In genomic region chr1:235331391-235331790, GRCh38 we compare ENCODE assay signal across 15 cellular contexts. TPM values are rescaled to one million over a fixed set of nuclear protein-coding genes. Genes with fewer than 3 reads are reported as not detected.
DNase-seq lines count a peak whose midpoint lies in the region; ATAC-seq, FAIRE-seq and TF ChIP-seq lines count a peak whose summit lies in the region.
"Had no signal": no experiment of that assay in that cellular context is flagged by ENCODE, and none has a peak within 500 bp of the region (broad histone marks: within the 10 kb centered on the region; RNA-seq: fewer than 3 reads in every experiment).

No MANE protein-coding gene starts in this region.

- CTCF ChIA-PET in IMR-90 (lab: Yijun Ruan, JAX) (interaction anchor here (0.6 to 0.8 kb wide), 2 partner anchors 451 to 1819 kb away, joined by 3 to 6 read pairs; no protein-coding TSS in a partner anchor), GM12878 (lab: Yijun Ruan, JAX) (interaction anchor here (1.4 to 3.6 kb wide), 9 partner anchors 9 to 169 kb away, joined by 3 to 23 read pairs (median 9); no protein-coding TSS in a partner anchor)

- H3K9ac ChIP-seq in IMR-90 (ENCODE audit: low read depth, low read length) (no peak overlapping the region), GM12878 (ENCODE audit: control insufficient read depth, insufficient read depth, low read length) (no peak overlapping the region), keratinocyte (ENCODE audit: control insufficient read depth, extremely low read depth, insufficient read depth, low read length) (no peak overlapping the region)

- intact Hi-C loops in IMR-90 (cut with micrococcal nuclease) (loop anchor here (1.0 kb wide), 1 partner anchor 78 kb away; no protein-coding TSS in a partner anchor), GM12878 (cut with micrococcal nuclease; ENCODE audit: unreplicated experiment) (loop anchor here (2.0 kb wide), 1 partner anchor 83 kb away; no protein-coding TSS in a partner anchor), left ventricle myocardium superior (cut with micrococcal nuclease) (loop anchor here (10.0 kb wide), 2 partner anchors 77 to 83 kb away; no protein-coding TSS in a partner anchor)

- H3K4me2 ChIP-seq in IMR-90 (ENCODE audit: low read depth, low read length) (peak overlapping the region; percentile 55; the same call in 1 of the 2 replicates), GM12878 (ENCODE audit: control insufficient read depth, insufficient read depth) (peak overlapping the region; percentile 78), keratinocyte (ENCODE audit: control insufficient read depth, extremely low read depth, insufficient read depth, low read depth, low read length) (peak overlapping the region; percentile 25)

- RAD21 ChIA-PET in GM12878 (lab: Charles Lee; ENCODE audit: unreplicated experiment), result interaction anchor here (1.2 to 1.8 kb wide), 3 partner anchors 70 to 75 kb away, joined by 3 to 8 read pairs (median 5); no protein-coding TSS in a partner anchor

- no peak overlapping the region for H3K18ac ChIP-seq in IMR-90 (ENCODE audit: low read depth, low read length)

- no peak overlapping the region for H3K27ac ChIP-seq in IMR-90 (ENCODE audit: insufficient read depth, low read length)
- H3K27ac ChIP-seq in GM12878 (ENCODE audit: control insufficient read depth, insufficient read depth), result no peak overlapping the region
- H3K27ac ChIP-seq in keratinocyte (ENCODE audit: control insufficient read depth, insufficient read depth, low read length), result no peak overlapping the region

- no peak overlapping the region for H2AFZ ChIP-seq in IMR-90 (replicated peaks; ENCODE audit: low read length, poor library complexity)
- H2AFZ ChIP-seq in GM12878 (ENCODE audit: control insufficient read depth, low read depth, low read length), result no peak overlapping the region
- no peak overlapping the region for H2AFZ ChIP-seq in keratinocyte (ENCODE audit: control insufficient read depth, low read length)

- dilution Hi-C loops in IMR-90 (cut with HindIII; ENCODE audit: low sequenced_read_pairs, unreplicated experiment) (no loop called here), keratinocyte (cut with MboI; ENCODE audit: extremely low pct_ligation_motif_present, low sequenced_read_pairs) (no loop called here)

- H3K14ac ChIP-seq in IMR-90 (replicated peaks; ENCODE audit: low read depth, low read length), result no peak overlapping the region

- H4K5ac ChIP-seq in IMR-90 (ENCODE audit: low read depth, low read length), result no peak overlapping the region

- no peak overlapping the region; the same call in 1 of the 2 replicates for H3K23ac ChIP-seq in IMR-90 (ENCODE audit: low read depth, low read length)

- H3K4me1 ChIP-seq in IMR-90 (ENCODE audit: control insufficient read depth, insufficient read depth, low read length), result no peaks in the 10 kb centered on the region; the same call in 1 of the 2 replicates
- H3K4me1 ChIP-seq in GM12878 (ENCODE audit: control insufficient read depth, insufficient read depth, low read length), result peaks cover 8% of the 10 kb centered on the region; the same call in 1 of the 2 replicates
- peaks cover 14% of the 10 kb centered on the region for H3K4me1 ChIP-seq in keratinocyte (ENCODE audit: control insufficient read depth, extremely low read depth, insufficient read depth, low read length)

- H3K9me1 ChIP-seq in IMR-90 (ENCODE audit: insufficient read depth, low read length) (no peaks in the 10 kb centered on the region; the same call in 1 of the 2 replicates), keratinocyte (ENCODE audit: control insufficient read depth, extremely low read depth, insufficient read depth, low read length) (no peaks in the 10 kb centered on the region)

- in situ Hi-C loops in IMR-90 (cut with MboI; ENCODE audit: low sequenced_read_pairs), result no loop called here
- in situ Hi-C loops in GM12878 (cut with MboI), result no loop called here

- no peak for TF ChIP-seq RAD21 in IMR-90 (IDR thresholded peaks at IDR 0.05; ENCODE audit: low read length)
- no peak for TF ChIP-seq RAD21 in GM12878 (IDR thresholded peaks at IDR 0.05; ENCODE audit: insufficient read depth, low read depth, low read length)

- no peak overlapping the region for H2BK120ac ChIP-seq in IMR-90 (ENCODE audit: low read depth, low read length)

- H3K36me3 ChIP-seq in IMR-90 (ENCODE audit: control insufficient read depth, insufficient read depth, low read length) (peaks cover 7% of the 10 kb centered on the region), GM12878 (ENCODE audit: control insufficient read depth in 2 of 2, insufficient read depth in 2 of 2, low read length in 1 of 2) (peaks cover 0 to 6% of the 10 kb centered on the region in 2 experiments; a peak in 1 of 4 replicates), keratinocyte (ENCODE audit: control insufficient read depth in 2 of 2, extremely low read depth in 1 of 2, insufficient read depth in 2 of 2, low read length in 2 of 2) (peaks cover 0 to 4% of the 10 kb centered on the region in 2 experiments)

- TF ChIP-seq POLR2A in IMR-90 (IDR thresholded peaks at IDR 0.05; ENCODE audit: low read depth, low read length), result no peak
- TF ChIP-seq POLR2A in GM12878 (IDR thresholded peaks at IDR 0.05; ENCODE audit: low read depth, low read length), result no peak

- no peak overlapping the region for H2BK20ac ChIP-seq in IMR-90 (ENCODE audit: low read depth, low read length)

- H3K27me3 ChIP-seq in IMR-90 (ENCODE audit: control insufficient read depth, insufficient read depth, low read length), result no peaks in the 10 kb centered on the region
- H3K27me3 ChIP-seq in GM12878 (replicated peaks in 1 of 2; ENCODE audit: control insufficient read depth in 2 of 2, insufficient read depth in 2 of 2, low read length in 1 of 2), result no peaks in the 10 kb centered on the region
- no peaks in the 10 kb centered on the region for H3K27me3 ChIP-seq in keratinocyte (ENCODE audit: control insufficient read depth, extremely low read depth, insufficient read depth, low read length)

- no peak overlapping the region for H2BK15ac ChIP-seq in IMR-90 (ENCODE audit: low read depth, low read length)

- H2BK5ac ChIP-seq in IMR-90 (ENCODE audit: low read depth, low read length, poor library complexity, severe bottlenecking), result peak overlapping the region; percentile 47

- peaks cover 6 to 39% of the 10 kb centered on the region in 2 experiments for H3K79me1 ChIP-seq in IMR-90 (ENCODE audit: low read depth in 1 of 2, low read length in 2 of 2)

- BruUV-seq in IMR-90 (replicated peaks; lab: Mats Ljungman, UMichigan) (no TSS peak), GM12878 (replicated peaks; lab: Mats Ljungman, UMichigan) (no TSS peak)

- DNase-seq in CD1c-positive myeloid dendritic cell (ENCODE audit: extremely low spot score) (peak; percentile 11), IMR-90 (no peak), GM12878 (ENCODE audit: low read depth, low spot score) (no peak), keratinocyte (ENCODE audit: low read depth, low spot score) (no peak), 8988T (no peak), left ventricle myocardium superior (no peak)
- DNase-seq in activated CD4-positive, alpha-beta T cell treated with anti-CD3 and anti-CD28 coated beads, Interleukin-2, amount 50 U/mL, for 48 hours, result no peak
- DNase-seq: activated T-cell treated with anti-CD3 and anti-CD28 coated beads, Interleukin-2, amount 50 U/mL, for 4 hours; C1 segment of cervical spinal cord; effector memory CD8-positive, alpha-beta T cell; GF-D8; NCI-H1436 treated with DMSO at 0.1 percent for 48 hours; NCI-H69 had no signal

- H2AK5ac ChIP-seq in IMR-90 (ENCODE audit: low read depth, low read length), result no peak overlapping the region

- POLR2A ChIA-PET in IMR-90 (lab: Charles Lee; ENCODE audit: unreplicated experiment), result no interaction called here
- POLR2A ChIA-PET in GM12878 (lab: Charles Lee), result interaction anchor here (0.6 to 1.9 kb wide), 3 partner anchors 56 to 793 kb away, joined by 3 to 5 read pairs (median 3); partner anchors contain the start of gene B3GALNT2

- H4K20me1 ChIP-seq in IMR-90 (ENCODE audit: insufficient read depth, low read length), result peaks cover 22% of the 10 kb centered on the region
- no peaks in the 10 kb centered on the region for H4K20me1 ChIP-seq in GM12878 (ENCODE audit: control insufficient read depth, insufficient read depth)
- H4K20me1 ChIP-seq in keratinocyte (ENCODE audit: control insufficient read depth, extremely low read depth, insufficient read depth, low read length), result no peaks in the 10 kb centered on the region

- WGBS in IMR-90 (ENCODE audit: extremely low coverage in 2 of 2, insufficient read length in 1 of 2), 2 experiments, result no CpG with 5 or more reads among the region's 3 CpGs
- WGBS in GM12878 (ENCODE audit: insufficient coverage, insufficient replicate concordance, low lambda C conversion rate, missing lambda C conversion rate), result 83% methylated on average over 3 of the region's 3 CpGs

- no peak overlapping the region for H4K8ac ChIP-seq in IMR-90 (ENCODE audit: low read depth in 2 of 2, low read length in 2 of 2)

- H2AK9ac ChIP-seq in IMR-90 (replicated peaks; ENCODE audit: low read depth, low read length, poor library complexity), result no peak overlapping the region

- no peak overlapping the region for H3K4me3 ChIP-seq in IMR-90 (ENCODE audit: insufficient read depth, low read depth, low read length)
- H3K4me3 ChIP-seq in GM12878, result 0 out of 2 replicates have a peak overlapping the region, but pooled peaks have one; percentile 92
- no peak overlapping the region for H3K4me3 ChIP-seq in keratinocyte (ENCODE audit: control insufficient read depth in 2 of 3, extremely low read depth in 1 of 3, insufficient read depth in 2 of 3, low read depth in 1 of 3, low read length in 3 of 3)

- peaks cover 61% of the 10 kb centered on the region for H3K79me2 ChIP-seq in GM12878 (ENCODE audit: control insufficient read depth, insufficient read depth, low read length)
- H3K79me2 ChIP-seq in keratinocyte (ENCODE audit: control insufficient read depth, insufficient read depth, low read length), result peaks cover 66% of the 10 kb centered on the region

- no peak for FAIRE-seq in GM12878 (lab: Jason Lieb, UNC)
- FAIRE-seq in keratinocyte (lab: Jason Lieb, UNC), result no peak

- no peak overlapping the region for H4K91ac ChIP-seq in IMR-90 (ENCODE audit: insufficient read depth, low read depth, low read length)

- SMC1A ChIA-PET in GM12878 (lab: Charles Lee; ENCODE audit: uncharacterized antibody, unreplicated experiment), result interaction anchor here (0.6 to 4.5 kb wide), 12 partner anchors 11 to 706 kb away, joined by 3 to 38 read pairs (median 4); no protein-coding TSS in a partner anchor

- no peak overlapping the region for H3K56ac ChIP-seq in IMR-90 (ENCODE audit: extremely low read depth, insufficient read depth, low read length)

- no peaks in the 10 kb centered on the region for H3K9me3 ChIP-seq in IMR-90 (ENCODE audit: control insufficient read depth, insufficient read depth, low read length)
- H3K9me3 ChIP-seq in GM12878 (replicated peaks; ENCODE audit: control insufficient read depth, insufficient read depth, low read length), result no peaks in the 10 kb centered on the region
- no peaks in the 10 kb centered on the region for H3K9me3 ChIP-seq in keratinocyte (ENCODE audit: control insufficient read depth, low read depth, low read length)

- H3K4ac ChIP-seq in IMR-90 (ENCODE audit: low read depth, low read length), result no peak overlapping the region

- no peak for ATAC-seq in IMR-90 (ENCODE audit: low read depth)
- ATAC-seq in GM12878, result no peak
- ATAC-seq in left ventricle myocardium superior, result no peak
- no peak for ATAC-seq in HG03039 (IDR thresholded peaks at IDR 0.05; ENCODE audit: unreplicated experiment)
- ATAC-seq: activated CD4-positive, CD25-positive, alpha-beta regulatory T cell treated with anti-CD3 and anti-CD28 coated beads, Interleukin-2, amount 50 U/mL, for 24 hours; activated T-cell treated with anti-CD3 and anti-CD28 coated beads, Interleukin-2, amount 50 U/mL, for 4 hours; effector memory CD8-positive, alpha-beta T cell had no signal

- TF ChIP-seq CTCF in IMR-90 (conservative IDR thresholded peaks at IDR 0.05; ENCODE audit: low read depth, low read length), result no peak
- TF ChIP-seq CTCF in GM12878 (IDR thresholded peaks at IDR 0.05 in 2 of 3, conservative IDR thresholded peaks at IDR 0.05 in 1 of 3; ENCODE audit: control insufficient read depth in 2 of 3, extremely low read depth in 1 of 3, insufficient read depth in 1 of 3, low read depth in 3 of 3, low read length in 3 of 3), result no peak
- no peak for TF ChIP-seq CTCF in keratinocyte (optimal IDR thresholded peaks at IDR 0.05 in 1 of 3, IDR thresholded peaks at IDR 0.05 in 1 of 3, conservative IDR thresholded peaks at IDR 0.05 in 1 of 3; ENCODE audit: extremely low read depth in 1 of 3, insufficient read depth in 2 of 3, low read length in 3 of 3)

- no peak for TF ChIP-seq EP300 in GM12878 (IDR thresholded peaks at IDR 0.05; ENCODE audit: borderline replicate concordance in 1 of 2, control insufficient read depth in 1 of 2, low read depth in 2 of 2, low read length in 2 of 2)

RNA-seq across cellular contexts. Expression of gene GGPS1, which starts 3.0 kb away (rescaled TPM):
- total RNA-seq in IMR-90 (2012; rRNA removed), result 21.5 and 23.1 TPM in 2 replicates
- polyA plus RNA-seq in IMR-90 (2012; rRNA removed), result 11.9 and 16.4 TPM in 2 replicates
- polyA plus RNA-seq in IMR-90 (2012; cell fraction: cytosol; rRNA removed), result 2.2 TPM in 2 replicates
- 0.34 and 5.8 TPM in 2 replicates for polyA plus RNA-seq in IMR-90 (2012; cell fraction: nucleus; rRNA removed; ENCODE audit: low replicate concordance)
- 8.5 and 8.7 TPM in 2 replicates for total RNA-seq in GM12878 (2013; cell fraction: nucleolus; rRNA removed)
- total RNA-seq in GM12878 (2014; rRNA removed), result 14.2 and 15.1 TPM in 2 replicates
- total RNA-seq in GM12878 (2014; rRNA removed; fragmentation: Illumina TruSeq; extraction: Trizol), result 15.7 TPM in 2 replicates
- total RNA-seq in GM12878 (2021), result 19.6 and 21.3 TPM in 2 replicates
- polyA plus RNA-seq in GM12878 (2011; ENCODE audit: low read depth), result 6.9 TPM
- 33.5 and 48.5 TPM in 2 replicates for polyA plus RNA-seq in GM12878 (2011; rRNA removed)
- polyA plus RNA-seq in GM12878 (2011; cell fraction: cytosol; rRNA removed), result 16.9 and 20.6 TPM in 2 replicates
- polyA plus RNA-seq in GM12878 (2011; cell fraction: nucleus; rRNA removed), result 8.9 and 9.6 TPM in 2 replicates
- 10.3 and 16.9 TPM in 2 replicates for polyA plus RNA-seq in GM12878 (2012)
- 23.3 and 24.7 TPM in 2 replicates for polyA plus RNA-seq in GM12878 (2014; fragmentation: Illumina TruSeq; extraction: Trizol)
- 10 to 100 TPM; 28.9 to 36.0 TPM for polyA plus RNA-seq in GM12878 (2014; fragmentation: Nextera tagmentation; extraction: Ambion mirVana)
- 17.3 and 19.4 TPM in 2 replicates for polyA plus RNA-seq in GM12878 (2014; rRNA removed)
- polyA plus RNA-seq in GM12878 (2016; fragmentation: Nextera tagmentation; extraction: Ambion mirVana), result 10 to 100 TPM; 25.8 to 29.2 TPM
- 18.0 and 20.7 TPM in 2 replicates for polyA minus RNA-seq in GM12878 (2011; rRNA and poly(A)+ RNA removed)
- polyA minus RNA-seq in GM12878 (2011; cell fraction: cytosol; rRNA and poly(A)+ RNA removed), result 8.4 and 11.1 TPM in 2 replicates
- polyA minus RNA-seq in GM12878 (2011; cell fraction: nucleus; rRNA and poly(A)+ RNA removed), result 2.7 and 3.1 TPM in 2 replicates
- 28.4 to 40.8 TPM (median 33.1 TPM) in 3 replicates for polyA plus RNA-seq in keratinocyte
- polyA plus RNA-seq in keratinocyte (2011; ENCODE audit: low read depth), result 25.4 TPM
- 35.3 and 64.9 TPM in 2 replicates for polyA plus RNA-seq in keratinocyte (2011; cell fraction: cytosol; rRNA removed)
- 20.9 and 22.3 TPM in 2 replicates for polyA plus RNA-seq in keratinocyte (2011; cell fraction: nucleus; rRNA removed)
- 27.7 and 28.7 TPM in 2 replicates for polyA plus RNA-seq in keratinocyte (2012; ENCODE audit: low replicate concordance)
- polyA minus RNA-seq in keratinocyte, result 7.4 to 23.9 TPM (median 20.2 TPM) in 3 replicates
- polyA minus RNA-seq in keratinocyte (2011; cell fraction: cytosol; rRNA and poly(A)+ RNA removed), result 18.6 TPM
- polyA minus RNA-seq in keratinocyte (2011; cell fraction: nucleus; rRNA and poly(A)+ RNA removed), result 4.2 and 9.5 TPM in 2 replicates
- 29.8 TPM for total RNA-seq in left ventricle myocardium superior

RNA-seq across cellular contexts. Expression of gene ARID4B, which starts 3.4 kb away (rescaled TPM):
- total RNA-seq in IMR-90 (2012; rRNA removed) (16.0 and 23.9 TPM in 2 replicates), GM12878 (2014; rRNA removed) (30.8 and 32.3 TPM in 2 replicates), GM12878 (2014; rRNA removed; fragmentation: Illumina TruSeq; extraction: Trizol) (39.1 and 40.7 TPM in 2 replicates), GM12878 (2021) (25.2 and 29.9 TPM in 2 replicates), left ventricle myocardium superior (18.3 TPM)
- polyA plus RNA-seq in IMR-90 (2012; rRNA removed) (7.0 and 8.5 TPM in 2 replicates), GM12878 (2011; rRNA removed) (20.8 and 38.1 TPM in 2 replicates), GM12878 (2014; fragmentation: Illumina TruSeq; extraction: Trizol) (26.1 and 37.4 TPM in 2 replicates), GM12878 (2014; fragmentation: Nextera tagmentation; extraction: Ambion mirVana) (10 to 100 TPM; 13.6 to 19.1 TPM), GM12878 (2014; rRNA removed) (16.1 and 16.9 TPM in 2 replicates), GM12878 (2016; fragmentation: Nextera tagmentation; extraction: Ambion mirVana) (10 to 100 TPM; 31.7 to 33.1 TPM), keratinocyte (7.3 to 12.7 TPM (median 9.1 TPM) in 3 replicates)
- 1.0 and 1.3 TPM in 2 replicates for polyA plus RNA-seq in IMR-90 (2012; cell fraction: cytosol; rRNA removed)
- 2.8 and 17.8 TPM in 2 replicates for polyA plus RNA-seq in IMR-90 (2012; cell fraction: nucleus; rRNA removed; ENCODE audit: low replicate concordance)
- 205 and 208 TPM in 2 replicates for total RNA-seq in GM12878 (2013; cell fraction: nucleolus; rRNA removed)
- polyA plus RNA-seq in GM12878 (2011; ENCODE audit: low read depth), result 14.4 TPM
- 6.9 and 7.6 TPM in 2 replicates for polyA plus RNA-seq in GM12878 (2011; cell fraction: cytosol; rRNA removed)
- 27.7 and 28.1 TPM in 2 replicates for polyA plus RNA-seq in GM12878 (2011; cell fraction: nucleus; rRNA removed)
- polyA plus RNA-seq in GM12878 (2012), result 18.1 and 21.5 TPM in 2 replicates
- polyA minus RNA-seq in GM12878 (2011; rRNA and poly(A)+ RNA removed), result 30.9 and 49.3 TPM in 2 replicates
- 10.4 and 12.1 TPM in 2 replicates for polyA minus RNA-seq in GM12878 (2011; cell fraction: cytosol; rRNA and poly(A)+ RNA removed)
- 34.6 and 72.5 TPM in 2 replicates for polyA minus RNA-seq in GM12878 (2011; cell fraction: nucleus; rRNA and poly(A)+ RNA removed)
- polyA plus RNA-seq in keratinocyte (2011; ENCODE audit: low read depth), result 48.0 TPM
- polyA plus RNA-seq in keratinocyte (2011; cell fraction: cytosol; rRNA removed), result 4.9 and 6.8 TPM in 2 replicates
- polyA plus RNA-seq in keratinocyte (2011; cell fraction: nucleus; rRNA removed), result 18.2 and 20.3 TPM in 2 replicates
- polyA plus RNA-seq in keratinocyte (2012; ENCODE audit: low replicate concordance), result 10.0 and 14.7 TPM in 2 replicates
- 9.9 to 17.2 TPM (median 10.4 TPM) in 3 replicates for polyA minus RNA-seq in keratinocyte
- polyA minus RNA-seq in keratinocyte (2011; cell fraction: cytosol; rRNA and poly(A)+ RNA removed), result 7.5 TPM
- 28.1 and 49.2 TPM in 2 replicates for polyA minus RNA-seq in keratinocyte (2011; cell fraction: nucleus; rRNA and poly(A)+ RNA removed)

RNA-seq across cellular contexts. Expression of gene TBCE, which starts 35.8 kb away (rescaled TPM):
- 26.7 and 33.1 TPM in 2 replicates for total RNA-seq in IMR-90 (2012; rRNA removed)
- polyA plus RNA-seq in IMR-90 (2012; rRNA removed), result 21.6 and 25.3 TPM in 2 replicates
- polyA plus RNA-seq in IMR-90 (2012; cell fraction: cytosol; rRNA removed), result 3.6 and 8.4 TPM in 2 replicates
- 5.6 and 43.9 TPM in 2 replicates for polyA plus RNA-seq in IMR-90 (2012; cell fraction: nucleus; rRNA removed; ENCODE audit: low replicate concordance)
- total RNA-seq in GM12878 (2013; cell fraction: nucleolus; rRNA removed), result 47.6 and 50.0 TPM in 2 replicates
- total RNA-seq in GM12878 (2014; rRNA removed), result 25.3 and 26.1 TPM in 2 replicates
- total RNA-seq in GM12878 (2014; rRNA removed; fragmentation: Illumina TruSeq; extraction: Trizol), result 32.7 and 34.0 TPM in 2 replicates
- 19.7 and 22.7 TPM in 2 replicates for total RNA-seq in GM12878 (2021)
- 9.9 TPM for polyA plus RNA-seq in GM12878 (2011; ENCODE audit: low read depth)
- polyA plus RNA-seq in GM12878 (2011; rRNA removed), result 30.6 and 36.6 TPM in 2 replicates
- 12.9 and 16.2 TPM in 2 replicates for polyA plus RNA-seq in GM12878 (2011; cell fraction: cytosol; rRNA removed)
- polyA plus RNA-seq in GM12878 (2011; cell fraction: nucleus; rRNA removed), result 20.5 and 24.0 TPM in 2 replicates
- 20.4 and 21.4 TPM in 2 replicates for polyA plus RNA-seq in GM12878 (2012)
- polyA plus RNA-seq in GM12878 (2014; fragmentation: Illumina TruSeq; extraction: Trizol), result 31.0 and 46.5 TPM in 2 replicates
- polyA plus RNA-seq in GM12878 (2014; fragmentation: Nextera tagmentation; extraction: Ambion mirVana), result 10 to 100 TPM; 22.7 to 27.8 TPM
- polyA plus RNA-seq in GM12878 (2014; rRNA removed), result 24.2 and 26.3 TPM in 2 replicates
- 10 to 100 TPM; 39.3 to 48.7 TPM for polyA plus RNA-seq in GM12878 (2016; fragmentation: Nextera tagmentation; extraction: Ambion mirVana)
- 14.7 and 18.5 TPM in 2 replicates for polyA minus RNA-seq in GM12878 (2011; rRNA and poly(A)+ RNA removed)
- polyA minus RNA-seq in GM12878 (2011; cell fraction: cytosol; rRNA and poly(A)+ RNA removed), result 6.9 and 10.0 TPM in 2 replicates
- polyA minus RNA-seq in GM12878 (2011; cell fraction: nucleus; rRNA and poly(A)+ RNA removed), result 10.0 and 21.5 TPM in 2 replicates
- polyA plus RNA-seq in keratinocyte, result 19.4 to 27.5 TPM (median 20.9 TPM) in 3 replicates
- polyA plus RNA-seq in keratinocyte (2011; ENCODE audit: low read depth), result 6.3 TPM
- polyA plus RNA-seq in keratinocyte (2011; cell fraction: cytosol; rRNA removed), result 15.8 and 25.9 TPM in 2 replicates
- polyA plus RNA-seq in keratinocyte (2011; cell fraction: nucleus; rRNA removed), result 28.4 and 31.1 TPM in 2 replicates
- 26.2 and 28.6 TPM in 2 replicates for polyA plus RNA-seq in keratinocyte (2012; ENCODE audit: low replicate concordance)
- polyA minus RNA-seq in keratinocyte, result 2.3 to 16.5 TPM (median 12.0 TPM) in 3 replicates
- polyA minus RNA-seq in keratinocyte (2011; cell fraction: cytosol; rRNA and poly(A)+ RNA removed), result 8.4 TPM
- polyA minus RNA-seq in keratinocyte (2011; cell fraction: nucleus; rRNA and poly(A)+ RNA removed), result 13.6 and 19.9 TPM in 2 replicates
- 18.7 TPM for total RNA-seq in left ventricle myocardium superior

Comparison
In these comparisons a context has a peak if more than half of its experiments do, and no peak if none do; other contexts are left out.
1. H3K4me2 ChIP-seq: peak in every context shown above with its lines; median percentile 78 in GM12878; 55 in IMR-90; 25 in keratinocyte.